In genomic region chr9:86098793-86099694, GRCh38 we compare ENCODE assay signal across 8 cellular contexts. TPM values are rescaled to one million over a fixed set of nuclear protein-coding genes. Genes with fewer than 3 reads are reported as not detected.
A peak's percentile ranks its signal among the peaks of the same experiment; 100 is the strongest.
DNase-seq lines count a peak whose midpoint lies in the region; ATAC-seq and TF ChIP-seq lines count a peak whose summit lies in the region.

Gene GOLM1 (minus strand): TSS chr9:86099558. CDS start chr9:86079320, 20,238 bp downstream.

- no peaks in the 10 kb centered on the region for H3K9me3 ChIP-seq in CD4-positive, alpha-beta memory T cell (ENCODE audit: control insufficient read depth in 1 of 2, low read length in 2 of 2)
- H3K9me3 ChIP-seq in ovary (no peaks in the 10 kb centered on the region), Karpas-422 (ENCODE audit: low read length) (no peaks in the 10 kb centered on the region)

- WGBS in ovary, 3 donors, result 0% methylated on average over 62 to 126 of the region's 126 CpGs

- intact Hi-C loops in CD4-positive, alpha-beta memory T cell (cut with micrococcal nuclease), result no loop called here
- intact Hi-C loops in Right ventricle myocardium superior (cut with DNase I), result no loop called here
- intact Hi-C loops in ovary (cut with DNase I), result no loop called here

- POLR2A ChIA-PET in CD4-positive, alpha-beta memory T cell (lab: Charles Lee; ENCODE audit: partially characterized antibody), result no interaction called here
- POLR2A ChIA-PET in activated naive CD8-positive, alpha-beta T cell treated with anti-CD3 and anti-CD28 coated beads, Interleukin-2, amount 10 ng/mL, durations not matched to agents 7 days and 5 days (lab: Charles Lee), result no interaction called here

- peaks cover 0 to 1% of the 10 kb centered on the region in 2 donors for H3K36me3 Mint-ChIP-seq in CD4-positive, alpha-beta memory T cell
- no peaks in the 10 kb centered on the region for H3K36me3 Mint-ChIP-seq in activated naive CD8-positive, alpha-beta T cell treated with anti-CD3 and anti-CD28 coated beads, Interleukin-2, amount 10 ng/mL, durations not matched to agents 7 days and 5 days

- CTCF ChIA-PET in CD4-positive, alpha-beta memory T cell (lab: Charles Lee; ENCODE audit: partially characterized antibody), result no interaction called here

- H3K9ac ChIP-seq in Karpas-422 (ENCODE audit: low read length), result no peak within 1 kb of the TSS

- no peak for TF ChIP-seq EP300 in ovary (IDR thresholded peaks at IDR 0.05)

- peak within 1 kb of the TSS; percentile 87 to 94 (median 90) for H3K4me3 Mint-ChIP-seq in CD4-positive, alpha-beta memory T cell
- peak within 1 kb of the TSS; percentile 94 for H3K4me3 Mint-ChIP-seq in activated naive CD8-positive, alpha-beta T cell treated with anti-CD3 and anti-CD28 coated beads, Interleukin-2, amount 10 ng/mL, durations not matched to agents 7 days and 5 days

- ATAC-seq in HG03139 (IDR thresholded peaks at IDR 0.05; ENCODE audit: unreplicated experiment), result peak; percentile 73
- ATAC-seq in activated naive CD8-positive, alpha-beta T cell treated with anti-CD3 and anti-CD28 coated beads, Interleukin-2, amount 10 ng/mL, durations not matched to agents 7 days and 5 days (ENCODE audit: low read depth), result peak; percentile 78
- peak; percentile 90 for ATAC-seq in Right ventricle myocardium superior (ENCODE audit: poor library complexity)

- peak in 3 of 5 donors; percentile 7 to 9 (median 8) for DNase-seq in CD4-positive, alpha-beta memory T cell
- peak; percentile 61 for DNase-seq in NCI-H774 (lab: John Stamatoyannopoulos, UW)
- DNase-seq in activated naive CD8-positive, alpha-beta T cell treated with anti-CD3 and anti-CD28 coated beads, Interleukin-2, amount 10 ng/mL, durations not matched to agents 7 days and 5 days, result peak; percentile 70
- DNase-seq in Right ventricle myocardium superior, result peak; percentile 65
- DNase-seq in ovary, result peak; percentile 34 to 74 (median 49)
- no peak for DNase-seq in Karpas-422

- no peaks in the 10 kb centered on the region for H4K20me1 ChIP-seq in Karpas-422 (ENCODE audit: insufficient read depth, low read depth, low read length)

- no peak within 1 kb of the TSS for H3K27ac ChIP-seq in CD4-positive, alpha-beta memory T cell (ENCODE audit: low read depth, low read length)
- H3K27ac ChIP-seq in ovary (peak within 1 kb of the TSS; percentile 70 to 89), Karpas-422 (ENCODE audit: low read length) (no peak within 1 kb of the TSS)

- no peak within 1 kb of the TSS for H2AFZ ChIP-seq in Karpas-422 (ENCODE audit: low read length)

- H3K9me3 Mint-ChIP-seq in CD4-positive, alpha-beta memory T cell, result peaks cover 0 to 1% (median 0%) of the 10 kb centered on the region in 8 donors
- H3K9me3 Mint-ChIP-seq in activated naive CD8-positive, alpha-beta T cell treated with anti-CD3 and anti-CD28 coated beads, Interleukin-2, amount 10 ng/mL, durations not matched to agents 7 days and 5 days, result no peaks in the 10 kb centered on the region

- peaks cover 3 to 10% (median 9%) of the 10 kb centered on the region in 4 donors for H3K4me1 Mint-ChIP-seq in CD4-positive, alpha-beta memory T cell
- peaks cover 13% of the 10 kb centered on the region for H3K4me1 Mint-ChIP-seq in activated naive CD8-positive, alpha-beta T cell treated with anti-CD3 and anti-CD28 coated beads, Interleukin-2, amount 10 ng/mL, durations not matched to agents 7 days and 5 days

- H3K4me3 ChIP-seq in CD4-positive, alpha-beta memory T cell (ENCODE audit: low read length in 2 of 2), result peak within 1 kb of the TSS; percentile 23 to 31
- peak within 1 kb of the TSS; percentile 77 for H3K4me3 ChIP-seq in ovary
- H3K4me3 ChIP-seq in Karpas-422 (ENCODE audit: low read length), result no peak within 1 kb of the TSS

- peak in 1 of 3 donors; percentile 28 for TF ChIP-seq CTCF in ovary (IDR thresholded peaks at IDR 0.05)

- no peaks in the 10 kb centered on the region for H3K36me3 ChIP-seq in CD4-positive, alpha-beta memory T cell (ENCODE audit: insufficient read depth, low read length)
- H3K36me3 ChIP-seq in ovary, result no peaks in the 10 kb centered on the region
- H3K36me3 ChIP-seq in Karpas-422 (ENCODE audit: insufficient read depth, low read length), result no peaks in the 10 kb centered on the region

- no peak within 1 kb of the TSS for H3K4me2 ChIP-seq in Karpas-422 (ENCODE audit: low read depth, low read length, poor library complexity, severe bottlenecking)

- no peaks in the 10 kb centered on the region for H3K4me1 ChIP-seq in CD4-positive, alpha-beta memory T cell (ENCODE audit: insufficient read depth, low read length)
- H3K4me1 ChIP-seq in ovary (ENCODE audit: insufficient read depth) (no peaks in the 10 kb centered on the region), Karpas-422 (ENCODE audit: low read length) (no peaks in the 10 kb centered on the region)

- peak within 1 kb of the TSS in 3 of 7 donors; percentile 59 to 81 (median 74) for H3K27ac Mint-ChIP-seq in CD4-positive, alpha-beta memory T cell
- H3K27ac Mint-ChIP-seq in activated naive CD8-positive, alpha-beta T cell treated with anti-CD3 and anti-CD28 coated beads, Interleukin-2, amount 10 ng/mL, durations not matched to agents 7 days and 5 days, result peak within 1 kb of the TSS; percentile 77

- no peaks in the 10 kb centered on the region for H3K9me2 ChIP-seq in Karpas-422 (replicated peaks; ENCODE audit: insufficient read depth, low read length)

- H3K79me2 ChIP-seq in Karpas-422 (ENCODE audit: low read length), result no peaks in the 10 kb centered on the region

- peaks cover 11% of the 10 kb centered on the region for H3K27me3 ChIP-seq in CD4-positive, alpha-beta memory T cell (ENCODE audit: insufficient read depth, low read length)
- H3K27me3 ChIP-seq in ovary (no peaks in the 10 kb centered on the region), Karpas-422 (ENCODE audit: low read length) (no peaks in the 10 kb centered on the region)

- peak; percentile 63 for TF ChIP-seq POLR2A in GM19099 (IDR thresholded peaks at IDR 0.05; ENCODE audit: extremely low read depth, insufficient read length, low read depth)
- no peak for TF ChIP-seq POLR2A in ovary (IDR thresholded peaks at IDR 0.05)

- H3K27me3 Mint-ChIP-seq in CD4-positive, alpha-beta memory T cell, result peaks cover 24 to 36% of the 10 kb centered on the region in 2 donors
- H3K27me3 Mint-ChIP-seq in activated naive CD8-positive, alpha-beta T cell treated with anti-CD3 and anti-CD28 coated beads, Interleukin-2, amount 10 ng/mL, durations not matched to agents 7 days and 5 days, result peaks cover 60% of the 10 kb centered on the region

RNA-seq across cellular contexts. Expression of gene GOLM1, which starts in this region (rescaled TPM):
- total RNA-seq in CD4-positive, alpha-beta memory T cell, result not detected
- polyA plus RNA-seq in CD4-positive, alpha-beta memory T cell, result under 1 TPM; 0.54 to 1.00 TPM
- 1 to 10 TPM; 1.4 to 1.9 TPM for total RNA-seq in activated naive CD8-positive, alpha-beta T cell treated with anti-CD3 and anti-CD28 coated beads, Interleukin-2, amount 10 ng/mL, durations not matched to agents 7 days and 5 days
- total RNA-seq in Right ventricle myocardium superior (3.7 TPM), ovary (10 to 100 TPM; 17.5 to 40.6 (median 36.4) TPM)
- 10 to 100 TPM; 31.1 to 76.7 TPM for polyA plus RNA-seq in ovary
- not detected in 2 replicates for total RNA-seq in Karpas-422 (2014; rRNA removed; shearing (Covaris generic); ENCODE audit: low replicate concordance)

Comparison
In these comparisons a context has a peak if more than half of its experiments do, and no peak if none do; other contexts are left out.
1. RNA of gene GOLM1 (polyA plus RNA-seq): 31.1 to 76.7 TPM in ovary; 0.54 to 1.00 TPM in CD4-positive, alpha-beta memory T cell; every median in the first group is over 10 times any median in the second.
2. Peak in DNase-seq and H3K4me3 ChIP-seq in CD4-positive, alpha-beta memory T cell; RNA of the gene not detected or under 1 TPM.
3. H3K27ac ChIP-seq: peak in ovary (2 of 2); none in CD4-positive, alpha-beta memory T cell (single experiment) and Karpas-422 (single experiment).
4. Peak in every context shown above with its lines, with median percentiles within 50 percentile points of each other: ATAC-seq.